In the genomic region with DNA sequence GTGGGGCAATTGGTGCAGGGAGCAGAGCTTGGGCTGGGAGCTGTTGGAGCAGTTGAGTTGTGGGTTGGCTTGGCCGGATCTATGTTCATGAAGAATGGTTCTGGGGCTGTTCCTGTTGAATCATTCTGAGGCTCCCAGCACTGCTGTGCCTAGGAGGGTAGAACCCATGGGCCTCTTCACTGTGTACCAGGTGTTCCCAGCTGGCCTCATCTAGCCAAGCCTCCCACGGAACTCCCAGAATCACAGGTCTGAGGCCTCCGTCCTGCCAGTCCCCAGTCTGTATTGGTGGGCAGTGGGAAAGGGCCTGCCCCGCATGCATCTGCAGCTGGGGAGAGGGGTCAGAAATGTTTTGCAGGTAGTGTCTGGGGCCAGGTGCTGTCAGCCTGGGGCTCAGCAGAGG, we compare ENCODE assay signal across 23 cellular contexts.
DNase-seq lines count a peak whose midpoint lies in the region; ATAC-seq and TF ChIP-seq lines count a peak whose summit lies in the region.
"Had no signal": no experiment of that assay in that cellular context is flagged by ENCODE, and none has a peak within 500 bp of the region (broad histone marks: within the 10 kb centered on the region; RNA-seq: fewer than 3 reads in every experiment).

No MANE protein-coding gene starts in this region.

- peak overlapping the region; percentile 35 to 65 for H3K27ac ChIP-seq in tibial artery
- H3K27ac ChIP-seq: esophagus muscularis mucosa, gastrocnemius medialis, right atrium auricular region had no signal

- no peak for TF ChIP-seq CTCF in tibial artery (IDR thresholded peaks at IDR 0.05)

- H3K4me3 Mint-ChIP-seq in activated naive CD8-positive, alpha-beta T cell treated with anti-CD3 and anti-CD28 coated beads, Interleukin-2, amount 50 U/mL, for 24 hours, result no peak overlapping the region
- no peak overlapping the region for H3K4me3 Mint-ChIP-seq in activated naive CD8-positive, alpha-beta T cell treated with anti-CD3 and anti-CD28 coated beads for 36 hours
- no peak overlapping the region for H3K4me3 Mint-ChIP-seq in T-helper 17 cell
- H3K4me3 Mint-ChIP-seq in immature natural killer cell, result no peak overlapping the region
- H3K4me3 Mint-ChIP-seq: CD14-positive monocyte had no signal

- H3K27me3 Mint-ChIP-seq in activated naive CD8-positive, alpha-beta T cell treated with anti-CD3 and anti-CD28 coated beads, Interleukin-2, amount 50 U/mL, for 24 hours, result no peaks in the 10 kb centered on the region
- no peaks in the 10 kb centered on the region for H3K27me3 Mint-ChIP-seq in activated naive CD8-positive, alpha-beta T cell treated with anti-CD3 and anti-CD28 coated beads for 36 hours
- H3K27me3 Mint-ChIP-seq in T-helper 17 cell, result no peaks in the 10 kb centered on the region
- peaks cover 0 to 2% (median 0%) of the 10 kb centered on the region in 3 donors for H3K27me3 Mint-ChIP-seq in immature natural killer cell (ENCODE audit: low read depth in 3 of 3)

- no peak for DNase-seq in activated naive CD8-positive, alpha-beta T cell treated with anti-CD3 and anti-CD28 coated beads, Interleukin-2, amount 50 U/mL, for 24 hours
- DNase-seq in activated naive CD8-positive, alpha-beta T cell treated with anti-CD3 and anti-CD28 coated beads for 36 hours, result no peak
- DNase-seq in T-helper 17 cell, result no peak
- no peak for DNase-seq in immature natural killer cell
- DNase-seq in tibial artery, result no peak
- no peak for DNase-seq in NCI-H345 (lab: John Stamatoyannopoulos, UW)
- no peak for DNase-seq in kidney tubule cell (ENCODE audit: low spot score)
- no peak for DNase-seq in effector CD4-positive, alpha-beta T cell
- DNase-seq: ACHN; activated CD8-positive, alpha-beta memory T cell treated with anti-CD3 and anti-CD28 coated beads, Interleukin-2, amount 50 U/mL, for 48 hours; activated gamma-delta T cell treated with Interleukin-2 at 50 U/mL for 16 hours; DMS153; effector CD8-positive, alpha-beta T cell; gastrocnemius medialis; kidney; NCI-H1105; NCI-H2029 treated with DMSO at 0.1 percent for 48 hours; NCI-H446; SIG-M5 had no signal

- intact Hi-C loops in tibial artery (cut with DNase I; ENCODE audit: low total_unique reads), result no loop called here

- H3K9me3 ChIP-seq in T-helper 17 cell (ENCODE audit: control insufficient read depth, low read length, poor library complexity, severe bottlenecking), result no peaks in the 10 kb centered on the region
- no peaks in the 10 kb centered on the region for H3K9me3 ChIP-seq in tibial artery
- H3K9me3 ChIP-seq: esophagus muscularis mucosa, gastrocnemius medialis, right atrium auricular region had no signal

- peaks cover 73% of the 10 kb centered on the region for H3K4me1 Mint-ChIP-seq in activated naive CD8-positive, alpha-beta T cell treated with anti-CD3 and anti-CD28 coated beads, Interleukin-2, amount 50 U/mL, for 24 hours
- peaks cover 61% of the 10 kb centered on the region for H3K4me1 Mint-ChIP-seq in activated naive CD8-positive, alpha-beta T cell treated with anti-CD3 and anti-CD28 coated beads for 36 hours
- peaks cover 73% of the 10 kb centered on the region for H3K4me1 Mint-ChIP-seq in T-helper 17 cell
- peaks cover 84 to 91% of the 10 kb centered on the region in 2 donors for H3K4me1 Mint-ChIP-seq in immature natural killer cell

- H3K27me3 ChIP-seq in tibial artery, result no peaks in the 10 kb centered on the region
- H3K27me3 ChIP-seq: esophagus muscularis mucosa, gastrocnemius medialis, right atrium auricular region had no signal

- no peak overlapping the region for H3K4me3 ChIP-seq in tibial artery
- H3K4me3 ChIP-seq: esophagus muscularis mucosa, gastrocnemius medialis, right atrium auricular region had no signal

- no peak for ATAC-seq in activated naive CD8-positive, alpha-beta T cell treated with anti-CD3 and anti-CD28 coated beads, Interleukin-2, amount 50 U/mL, for 24 hours
- no peak for ATAC-seq in T-helper 17 cell
- ATAC-seq: gastrocnemius medialis, HepG2 had no signal

- H3K9me3 Mint-ChIP-seq in activated naive CD8-positive, alpha-beta T cell treated with anti-CD3 and anti-CD28 coated beads, Interleukin-2, amount 50 U/mL, for 24 hours, result no peaks in the 10 kb centered on the region
- no peaks in the 10 kb centered on the region for H3K9me3 Mint-ChIP-seq in activated naive CD8-positive, alpha-beta T cell treated with anti-CD3 and anti-CD28 coated beads for 36 hours
- no peaks in the 10 kb centered on the region for H3K9me3 Mint-ChIP-seq in immature natural killer cell
- H3K9me3 Mint-ChIP-seq: CD14-positive monocyte had no signal

- peak overlapping the region; percentile 35 for H3K27ac Mint-ChIP-seq in activated naive CD8-positive, alpha-beta T cell treated with anti-CD3 and anti-CD28 coated beads, Interleukin-2, amount 50 U/mL, for 24 hours
- H3K27ac Mint-ChIP-seq in activated naive CD8-positive, alpha-beta T cell treated with anti-CD3 and anti-CD28 coated beads for 36 hours, result no peak overlapping the region
- H3K27ac Mint-ChIP-seq in T-helper 17 cell, result peak overlapping the region; percentile 95
- peak overlapping the region; percentile 39 to 91 (median 75) for H3K27ac Mint-ChIP-seq in immature natural killer cell
- H3K27ac Mint-ChIP-seq: CD14-positive monocyte had no signal

- peaks cover 0 to 98% (median 74%) of the 10 kb centered on the region in 4 donors for H3K4me1 ChIP-seq in tibial artery

- H3K36me3 Mint-ChIP-seq in activated naive CD8-positive, alpha-beta T cell treated with anti-CD3 and anti-CD28 coated beads, Interleukin-2, amount 50 U/mL, for 24 hours (ENCODE audit: low read depth), result no peaks in the 10 kb centered on the region
- no peaks in the 10 kb centered on the region for H3K36me3 Mint-ChIP-seq in activated naive CD8-positive, alpha-beta T cell treated with anti-CD3 and anti-CD28 coated beads for 36 hours
- H3K36me3 Mint-ChIP-seq in T-helper 17 cell (ENCODE audit: low read depth), result no peaks in the 10 kb centered on the region
- no peaks in the 10 kb centered on the region for H3K36me3 Mint-ChIP-seq in immature natural killer cell

- H3K36me3 ChIP-seq in tibial artery, result no peaks in the 10 kb centered on the region
- H3K36me3 ChIP-seq: esophagus muscularis mucosa, gastrocnemius medialis, right atrium auricular region had no signal
